9 cellular contexts compared by ENCODE assay signal in the genomic region with DNA sequence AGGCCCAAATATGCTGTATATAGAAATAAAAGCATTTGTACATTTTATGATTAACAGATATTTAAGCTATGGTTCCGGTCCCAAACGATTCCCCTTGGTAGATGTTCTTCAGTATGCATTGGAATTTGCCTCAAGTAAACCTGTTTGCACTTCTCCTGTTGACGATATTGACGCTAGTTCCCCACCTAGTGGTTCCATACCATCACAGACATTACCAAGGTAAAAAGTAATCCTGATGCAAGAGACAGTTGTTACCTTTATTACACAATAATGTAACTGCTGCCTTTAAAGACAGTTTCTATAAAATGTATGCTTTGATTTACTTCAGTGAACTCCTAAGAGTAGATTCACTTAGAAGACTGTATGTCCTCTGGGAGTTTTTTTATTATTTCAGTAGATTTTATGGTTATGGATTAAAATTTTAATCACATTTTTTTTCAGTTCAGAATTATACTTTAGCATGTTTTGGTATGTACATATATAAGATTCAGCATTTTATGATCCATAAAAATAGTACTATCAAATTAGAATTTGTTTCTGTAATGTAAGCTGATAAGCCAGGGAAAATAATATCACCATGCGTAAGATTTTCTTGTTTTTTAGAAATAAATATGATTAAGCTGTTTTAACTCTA.
A peak's percentile ranks its signal among the peaks of the same experiment; 100 is the strongest.
DNase-seq lines count a peak whose midpoint lies in the region; ATAC-seq, FAIRE-seq and TF ChIP-seq lines count a peak whose summit lies in the region.
"Had no signal": no experiment of that assay in that cellular context is flagged by ENCODE, and none has a peak within 500 bp of the region (broad histone marks: within the 10 kb centered on the region; RNA-seq: fewer than 3 reads in every experiment).

No MANE protein-coding gene starts in this region.

- H3K4me1 ChIP-seq in BE2C (no peaks in the 10 kb centered on the region), endothelial cell of umbilical vein (ENCODE audit: control insufficient read depth, extremely low read depth, insufficient read depth, low read length) (peaks cover 7% of the 10 kb centered on the region)

- peaks cover 10% of the 10 kb centered on the region in 2 donors for H3K36me3 Mint-ChIP-seq in naive B cell

- H3K9me3 ChIP-seq in BE2C = no peaks in the 10 kb centered on the region
- H3K9me3 ChIP-seq in endothelial cell of umbilical vein (replicated peaks; ENCODE audit: control insufficient read depth, insufficient read depth, low read length) = no peaks in the 10 kb centered on the region

- peak; percentile 74 for TF ChIP-seq CTCF in BE2C (IDR thresholded peaks at IDR 0.05; ENCODE audit: low read depth, low read length)
- TF ChIP-seq CTCF in GM12873 (IDR thresholded peaks at IDR 0.05; ENCODE audit: insufficient read depth, low read depth, low read length, missing control alignments) = peak; percentile 57
- peak; percentile 72 for TF ChIP-seq CTCF in RWPE1 (conservative IDR thresholded peaks at IDR 0.05; ENCODE audit: low read depth)
- TF ChIP-seq CTCF in endothelial cell of umbilical vein (IDR thresholded peaks at IDR 0.05; ENCODE audit: extremely low read depth in 1 of 2, insufficient read depth in 1 of 2, low read depth in 1 of 2, low read length in 2 of 2) = peak; percentile 36 to 40

- H3K79me2 ChIP-seq in endothelial cell of umbilical vein (ENCODE audit: control insufficient read depth, insufficient read depth, low read length) = peaks cover 9% of the 10 kb centered on the region

- CTCF ChIA-PET in RWPE1 (lab: Yijun Ruan, JAX) = interaction anchor here (0.6 to 1.0 kb wide), 3 partner anchors 96 to 385 kb away, joined by 3 read pairs; no protein-coding TSS in a partner anchor
- CTCF ChIA-PET in endothelial cell of umbilical vein (lab: Charles Lee) = interaction anchor here (1.4 to 1.5 kb wide), 2 partner anchors 96 to 98 kb away, joined by 3 to 5 read pairs; partner anchors contain the start of gene USP25

- H3K9me3 Mint-ChIP-seq in naive B cell = no peaks in the 10 kb centered on the region
- H3K9me3 Mint-ChIP-seq: T-helper 1 cell treated with Interleukin-12 subunit alpha and Interleukin-12 subunit beta and Interleukin-4 antibody, amounts not matched to agents 30 μg/mL and 1 μg/mL, for 36 hours had no signal

- dilution Hi-C loops in endothelial cell of umbilical vein (cut with MboI; ENCODE audit: extremely low pct_ligation_motif_present, low sequenced_read_pairs) = no loop called here

- H3K9ac ChIP-seq in endothelial cell of umbilical vein (replicated peaks; ENCODE audit: extremely low read depth, insufficient read depth, low read length) = no peak overlapping the region

- DNase-seq in BE2C (no peak), RWPE1 (ENCODE audit: low spot score) (peak; percentile 51), endothelial cell of umbilical vein (ENCODE audit: low read depth, low spot score) (peak; percentile 74), naive B cell (peak; percentile 8)

- H3K27ac Mint-ChIP-seq in naive B cell = peak overlapping the region in 2 of 6 donors; percentile 6 to 11
- H3K27ac Mint-ChIP-seq: T-helper 1 cell treated with Interleukin-12 subunit alpha and Interleukin-12 subunit beta and Interleukin-4 antibody, amounts not matched to agents 30 μg/mL and 1 μg/mL, for 36 hours had no signal

- POLR2A ChIA-PET in RWPE1 (lab: Yijun Ruan, JAX; ENCODE audit: low non-redundant PET) (no interaction called here), endothelial cell of umbilical vein (lab: Charles Lee) (no interaction called here)

- H3K4me1 Mint-ChIP-seq in naive B cell = peaks cover 0 to 4% (median 2%) of the 10 kb centered on the region in 3 donors

- no peaks in the 10 kb centered on the region for H3K9me1 ChIP-seq in endothelial cell of umbilical vein (replicated peaks; ENCODE audit: control insufficient read depth, extremely low read depth, insufficient read depth, low read length)

- no peak overlapping the region for H3K4me3 Mint-ChIP-seq in naive B cell
- H3K4me3 Mint-ChIP-seq: T-helper 1 cell treated with Interleukin-12 subunit alpha and Interleukin-12 subunit beta and Interleukin-4 antibody, amounts not matched to agents 30 μg/mL and 1 μg/mL, for 36 hours had no signal

- H3K4me2 ChIP-seq in endothelial cell of umbilical vein (ENCODE audit: insufficient read depth, low read length) = no peak overlapping the region

- H3K36me3 ChIP-seq in BE2C (no peaks in the 10 kb centered on the region; the same call in 1 of the 2 replicates), endothelial cell of umbilical vein (ENCODE audit: control insufficient read depth in 2 of 2, extremely low read depth in 1 of 2, insufficient read depth in 2 of 2, low read length in 2 of 2) (peaks cover 2 to 18% of the 10 kb centered on the region in 2 experiments)

- intact Hi-C loops in endothelial cell of umbilical vein (cut with micrococcal nuclease) = loop anchor here (1.0 to 5.0 kb wide), 3 partner anchors 95 to 964 kb away; no protein-coding TSS in a partner anchor

- no peak for FAIRE-seq in endothelial cell of umbilical vein (lab: Jason Lieb, UNC)

- no peaks in the 10 kb centered on the region for H3K27me3 Mint-ChIP-seq in naive B cell

- TF ChIP-seq POLR2A in endothelial cell of umbilical vein (IDR thresholded peaks at IDR 0.05; ENCODE audit: low read depth, low read length) = no peak

- H4K20me1 ChIP-seq in endothelial cell of umbilical vein (replicated peaks; ENCODE audit: control insufficient read depth, extremely low read depth, insufficient read depth, low read length) = no peaks in the 10 kb centered on the region

- H2AFZ ChIP-seq in endothelial cell of umbilical vein (ENCODE audit: low read depth, low read length) = no peak overlapping the region

- H3K27me3 ChIP-seq in BE2C (no peaks in the 10 kb centered on the region), endothelial cell of umbilical vein (ENCODE audit: control insufficient read depth in 2 of 2, insufficient read depth in 2 of 2, low read length in 2 of 2) (no peaks in the 10 kb centered on the region)

- BruUV-seq in endothelial cell of umbilical vein (replicated peaks; lab: Mats Ljungman, UMichigan) = TSS peak; percentile 49

- ATAC-seq in HG03095 (IDR thresholded peaks at IDR 0.05; ENCODE audit: unreplicated experiment) (peak; percentile 63), naive B cell (ENCODE audit: low read depth in 2 of 2) (peak; percentile 40 to 67), GM18520 (IDR thresholded peaks at IDR 0.05; ENCODE audit: unreplicated experiment) (no peak), HG03457 (IDR thresholded peaks at IDR 0.05; ENCODE audit: unreplicated experiment) (no peak)

- H3K27ac ChIP-seq in RWPE1 = no peak overlapping the region
- H3K27ac ChIP-seq in endothelial cell of umbilical vein (ENCODE audit: insufficient read depth, low read depth, low read length) = no peak overlapping the region

- H3K4me3 ChIP-seq in BE2C (ENCODE audit: low read depth, low read length) (no peak overlapping the region), endothelial cell of umbilical vein (replicated peaks in 1 of 3; ENCODE audit: insufficient read depth in 1 of 3, low read depth in 1 of 3, low read length in 3 of 3) (no peak overlapping the region)

TF ChIP-seq in endothelial cell of umbilical vein, 7 proteins besides CTCF, POLR2A, EP300 and RAD21:
- TF ChIP-seq GATA2 (IDR thresholded peaks at IDR 0.05; ENCODE audit: insufficient read depth, insufficient read length, low read depth, low read length) (no peak), EZH2 (IDR thresholded peaks at IDR 0.05; ENCODE audit: borderline replicate concordance, low read depth, low read length, severe bottlenecking) (no peak), MAX (IDR thresholded peaks at IDR 0.05; ENCODE audit: insufficient read depth, insufficient read length) (no peak), MYC (IDR thresholded peaks at IDR 0.05; ENCODE audit: low read depth, low read length) (no peak), JUN (IDR thresholded peaks at IDR 0.05; ENCODE audit: borderline replicate concordance, insufficient read depth, insufficient read length, low read depth) (no peak), FOS (IDR thresholded peaks at IDR 0.05; ENCODE audit: borderline replicate concordance, insufficient read depth, low read length) (no peak), POLR2AphosphoS5 (IDR thresholded peaks at IDR 0.05; ENCODE audit: insufficient read depth, low read depth, low read length) (no peak)
TF ChIP-seq in endothelial cell of umbilical vein: peak in this region for 0.

Comparison
In these comparisons a context has a peak if more than half of its experiments do, and no peak if none do; other contexts are left out.
1. ATAC-seq: peak in HG03095 (single experiment) and naive B cell (2 of 2); none in GM18520 (single experiment) and HG03457 (single experiment).
2. Peak in every context shown above with its lines, with median percentiles within 50 percentile points of each other: CTCF ChIP-seq.